In genomic region chr16:67561824-67562525, GRCh38 we compare ENCODE assay signal across 1 cellular context.
TF ChIP-seq lines count a peak whose summit lies in the region.

No MANE protein-coding gene starts in this region.

TF ChIP-seq in K562, 482 proteins besides CTCF, POLR2A, EP300 and RAD21 (continued from another document and continues in another):
- TF ChIP-seq ZNF395 (CRISPR knock-in tag; IDR thresholded peaks at IDR 0.05): peak; percentile 91; the same call in 1 of the 2 replicates
- peak; percentile 84 for TF ChIP-seq SPI1 (IDR thresholded peaks at IDR 0.05; ENCODE audit: borderline replicate concordance, low read depth, low read length)
- TF ChIP-seq NFIX (CRISPR knock-in tag; IDR thresholded peaks at IDR 0.05; ENCODE audit: low read depth): no peak
- TF ChIP-seq ZBTB2 (IDR thresholded peaks at IDR 0.05): peak; percentile 29; the same call in 1 of the 2 replicates
- no peak for TF ChIP-seq HINFP (tag; conservative IDR thresholded peaks at IDR 0.05; ENCODE audit: low read depth)
- no peak for TF ChIP-seq ZBTB33 (CRISPR knock-in tag; IDR thresholded peaks at IDR 0.05)
- no peak for TF ChIP-seq MLLT1 (IDR thresholded peaks at IDR 0.05)
- TF ChIP-seq BCLAF1 (IDR thresholded peaks at IDR 0.05; ENCODE audit: borderline replicate concordance in 1 of 2, control insufficient read depth in 1 of 2, low read depth in 2 of 2, low read length in 1 of 2): 0 out of 4 replicates have a peak, but pooled peaks of 1 of the 2 experiments have one; percentile 38
- TF ChIP-seq MYC (IDR thresholded peaks at IDR 0.05; ENCODE audit: low read depth, low read length): peak; percentile 92
- no peak for TF ChIP-seq MYC (CRISPR knock-in tag; IDR thresholded peaks at IDR 0.05; ENCODE audit: borderline replicate concordance, low read depth)
- TF ChIP-seq ZNF609 (CRISPR knock-in tag; IDR thresholded peaks at IDR 0.05; ENCODE audit: borderline replicate concordance): peak; percentile 65; the same call in 1 of the 2 replicates
- no peak for TF ChIP-seq CHD2 (IDR thresholded peaks at IDR 0.05; ENCODE audit: low read depth, low read length)
- peak in 1 of 2 experiments; percentile 75; a peak in 2 of 4 replicates for TF ChIP-seq SIN3A (IDR thresholded peaks at IDR 0.05; ENCODE audit: borderline replicate concordance in 2 of 2, control insufficient read depth in 1 of 2, low read depth in 2 of 2, low read length in 2 of 2)
- no peak for TF ChIP-seq YY1 (IDR thresholded peaks at IDR 0.05; ENCODE audit: borderline replicate concordance in 1 of 3, control insufficient read depth in 1 of 3, extremely low read depth in 1 of 3, insufficient read depth in 3 of 3, insufficient read length in 1 of 3, insufficient replicate concordance in 2 of 3, low read depth in 1 of 3, low read length in 2 of 3)
- peak; percentile 99 for TF ChIP-seq CREM (IDR thresholded peaks at IDR 0.05; ENCODE audit: low read depth)
- TF ChIP-seq MXD1 (CRISPR knock-in tag; IDR thresholded peaks at IDR 0.05; ENCODE audit: borderline replicate concordance, poor library complexity, severe bottlenecking): peak; percentile 50
- TF ChIP-seq ZNF507 (tag; conservative IDR thresholded peaks at IDR 0.05): no peak
- TF ChIP-seq GABPA (tag; conservative IDR thresholded peaks at IDR 0.05; ENCODE audit: low read depth): peak; percentile 82
- TF ChIP-seq NFE2 (IDR thresholded peaks at IDR 0.05; ENCODE audit: low read depth): 0 out of 2 replicates have a peak, but pooled peaks have one; percentile 12
- peak; percentile 14; the same call in 1 of the 2 replicates for TF ChIP-seq EP400 (IDR thresholded peaks at IDR 0.05)
- 0 out of 2 replicates have a peak, but pooled peaks have one; percentile 14 for TF ChIP-seq NFIC (IDR thresholded peaks at IDR 0.05)
- TF ChIP-seq CBFB (CRISPR knock-in tag; IDR thresholded peaks at IDR 0.05): no peak
- peak; percentile 67 for TF ChIP-seq POLR2B (IDR thresholded peaks at IDR 0.05; ENCODE audit: low read depth, partially characterized antibody)
- TF ChIP-seq E2F4 (CRISPR knock-in tag; IDR thresholded peaks at IDR 0.05; ENCODE audit: low read depth): peak; percentile 98
- TF ChIP-seq SOX6 (IDR thresholded peaks at IDR 0.05): peak; percentile 60
- peak; percentile 62 for TF ChIP-seq POLR2H (tag; IDR thresholded peaks at IDR 0.05; ENCODE audit: low read depth)
- TF ChIP-seq THAP12 (CRISPR knock-in tag; IDR thresholded peaks at IDR 0.05): 0 out of 2 replicates have a peak, but pooled peaks have one; percentile 56
- TF ChIP-seq FOSL1 (tag; conservative IDR thresholded peaks at IDR 0.05): peak; percentile 27; the same call in 1 of the 2 replicates
- no peak for TF ChIP-seq MLX (CRISPR knock-in tag; conservative IDR thresholded peaks at IDR 0.05)
- peak; percentile 43 for TF ChIP-seq HNRNPLL (IDR thresholded peaks at IDR 0.05; ENCODE audit: low read depth, low read length, poor library complexity, severe bottlenecking)
- peak; percentile 99 for TF ChIP-seq GATAD2B (IDR thresholded peaks at IDR 0.05; ENCODE audit: borderline replicate concordance)
- TF ChIP-seq ZBTB17 (CRISPR knock-in tag; IDR thresholded peaks at IDR 0.05): peak; percentile 98
- no peak for TF ChIP-seq FOXJ2 (tag; IDR thresholded peaks at IDR 0.05)
- peak; percentile 54 for TF ChIP-seq SMAD1 (IDR thresholded peaks at IDR 0.05; ENCODE audit: low read depth, low read length, partially characterized antibody)
